In genomic region chr11:29657709-29658108, GRCh38 we compare ENCODE assay signal across 19 cellular contexts.
DNase-seq lines count a peak whose midpoint lies in the region; ATAC-seq and TF ChIP-seq lines count a peak whose summit lies in the region.
"Had no signal": no experiment of that assay in that cellular context is flagged by ENCODE, and none has a peak within 500 bp of the region (broad histone marks: within the 10 kb centered on the region; RNA-seq: fewer than 3 reads in every experiment).

No MANE protein-coding gene starts in this region.

- intact Hi-C loops in Right ventricle myocardium superior (cut with DNase I) (no loop called here), left cardiac atrium (cut with DNase I) (no loop called here), testis (cut with DNase I; ENCODE audit: low total_unique reads) (no loop called here)

- TF ChIP-seq CTCF in right atrium auricular region (IDR thresholded peaks at IDR 0.05) = no peak
- no peak for TF ChIP-seq CTCF in testis (IDR thresholded peaks at IDR 0.05)

- peaks cover 0 to 10% of the 10 kb centered on the region in 2 donors for H3K4me1 ChIP-seq in right atrium auricular region
- no peaks in the 10 kb centered on the region for H3K4me1 ChIP-seq in testis
- H3K4me1 ChIP-seq: BLaER1 treated with 17β-estradiol and CSF1 and Interleukin-3, amounts not matched to agents 10 nM and 100 nM had no signal

- ATAC-seq in Right ventricle myocardium superior (ENCODE audit: poor library complexity) (peak; percentile 74), left cardiac atrium (peak in 1 of 2 donors; percentile 76)
- ATAC-seq in stimulated activated effector memory CD8-positive, alpha-beta T cell treated with anti-CD3 and anti-CD28 coated beads, Interleukin-12 subunit alpha, Interleukin-12 subunit beta, amount 100 ng/mL, for 72 hours = no peak
- ATAC-seq: CD8-positive, alpha-beta T cell; GM12878; HCT116 had no signal

- no peak for DNase-seq in Right ventricle myocardium superior
- no peak for DNase-seq in right atrium auricular region (ENCODE audit: low spot score)
- peak; percentile 19 for DNase-seq in NCI-H226
- peak; percentile 24 for DNase-seq in left cardiac atrium
- DNase-seq in testis = peak; percentile 77
- no peak for DNase-seq in stimulated activated effector memory CD8-positive, alpha-beta T cell treated with anti-CD3 and anti-CD28 coated beads, Interleukin-12 subunit alpha, Interleukin-12 subunit beta, amount 100 ng/mL, for 72 hours (ENCODE audit: low spot score in 2 of 2)
- DNase-seq in AG20443 (ENCODE audit: low spot score) = no peak
- DNase-seq: 8988T; Calu3; CD8-positive, alpha-beta T cell; DMS79 treated with DMSO at 0.1 percent for 48 hours; GF-D8; GOT3; H7; HFFc6 had no signal

- H3K27me3 ChIP-seq in right atrium auricular region = no peaks in the 10 kb centered on the region
- no peaks in the 10 kb centered on the region for H3K27me3 ChIP-seq in testis
- H3K27me3 ChIP-seq: BLaER1 treated with 17β-estradiol and CSF1 and Interleukin-3, amounts not matched to agents 10 nM and 100 nM had no signal

- H3K4me3 Mint-ChIP-seq in stimulated activated effector memory CD8-positive, alpha-beta T cell treated with anti-CD3 and anti-CD28 coated beads, Interleukin-12 subunit alpha, Interleukin-12 subunit beta, amount 100 ng/mL, for 72 hours = no peak overlapping the region
- H3K4me3 Mint-ChIP-seq: B cell; CD8-positive, alpha-beta T cell; HFFc6 had no signal

- no peaks in the 10 kb centered on the region for H3K36me3 ChIP-seq in right atrium auricular region
- H3K36me3 ChIP-seq in testis (ENCODE audit: low read depth, missing control alignments) = no peaks in the 10 kb centered on the region
- H3K36me3 ChIP-seq: BLaER1 treated with 17β-estradiol and CSF1 and Interleukin-3, amounts not matched to agents 10 nM and 100 nM had no signal

- no peak overlapping the region for H3K4me3 ChIP-seq in right atrium auricular region
- H3K4me3 ChIP-seq in testis = no peak overlapping the region
- H3K4me3 ChIP-seq: BLaER1 treated with 17β-estradiol and CSF1 and Interleukin-3, amounts not matched to agents 10 nM and 100 nM; GM12878 had no signal

- H3K9me3 Mint-ChIP-seq in stimulated activated effector memory CD8-positive, alpha-beta T cell treated with anti-CD3 and anti-CD28 coated beads, Interleukin-12 subunit alpha, Interleukin-12 subunit beta, amount 100 ng/mL, for 72 hours = peaks cover 11% of the 10 kb centered on the region

- H3K4me1 Mint-ChIP-seq in stimulated activated effector memory CD8-positive, alpha-beta T cell treated with anti-CD3 and anti-CD28 coated beads, Interleukin-12 subunit alpha, Interleukin-12 subunit beta, amount 100 ng/mL, for 72 hours = no peaks in the 10 kb centered on the region
- H3K4me1 Mint-ChIP-seq: B cell had no signal

- H3K9me3 ChIP-seq in right atrium auricular region (no peaks in the 10 kb centered on the region), testis (no peaks in the 10 kb centered on the region)
- H3K9me3 ChIP-seq: BLaER1 treated with 17β-estradiol and CSF1 and Interleukin-3, amounts not matched to agents 10 nM and 100 nM had no signal

- no peak overlapping the region for H3K27ac Mint-ChIP-seq in stimulated activated effector memory CD8-positive, alpha-beta T cell treated with anti-CD3 and anti-CD28 coated beads, Interleukin-12 subunit alpha, Interleukin-12 subunit beta, amount 100 ng/mL, for 72 hours
- H3K27ac Mint-ChIP-seq: B cell; CD8-positive, alpha-beta T cell; HFFc6 had no signal

- TF ChIP-seq POLR2A in testis (IDR thresholded peaks at IDR 0.05) = no peak

- H3K36me3 Mint-ChIP-seq in stimulated activated effector memory CD8-positive, alpha-beta T cell treated with anti-CD3 and anti-CD28 coated beads, Interleukin-12 subunit alpha, Interleukin-12 subunit beta, amount 100 ng/mL, for 72 hours = no peaks in the 10 kb centered on the region
- H3K36me3 Mint-ChIP-seq: CD8-positive, alpha-beta T cell had no signal

- WGBS in testis, 2 donors = 43 to 49% methylated on average over 2 of the region's 2 CpGs

- H3K27ac ChIP-seq in right atrium auricular region (no peak overlapping the region), testis (no peak overlapping the region)
- H3K27ac ChIP-seq: BLaER1 treated with 17β-estradiol and CSF1 and Interleukin-3, amounts not matched to agents 10 nM and 100 nM had no signal

Comparison
In these comparisons a context has a peak if more than half of its experiments do, and no peak if none do; other contexts are left out.
1. DNase-seq: peak in NCI-H226 (single experiment), left cardiac atrium (single experiment) and testis (single experiment); none in Right ventricle myocardium superior (single experiment), right atrium auricular region (single experiment), stimulated activated effector memory CD8-positive, alpha-beta T cell treated with anti-CD3 and anti-CD28 coated beads, Interleukin-12 subunit alpha, Interleukin-12 subunit beta, amount 100 ng/mL, for 72 hours (0 of 2) and AG20443 (single experiment).